Comparison of ENCODE assay signal across 2 cellular contexts in genomic region chr6:1821188-1822183, GRCh38.
TF ChIP-seq lines count a peak whose summit lies in the region.

No MANE protein-coding gene starts in this region.

TF ChIP-seq in IMR-90, 13 proteins besides CTCF, POLR2A, EP300 and RAD21:
- TF ChIP-seq MAFK (IDR thresholded peaks at IDR 0.05; ENCODE audit: low read depth, low read length) (no peak), CHD1 (IDR thresholded peaks at IDR 0.05; ENCODE audit: low read depth, low read length) (no peak), MAZ (IDR thresholded peaks at IDR 0.05; ENCODE audit: borderline replicate concordance, low read depth, low read length) (no peak), FOS (IDR thresholded peaks at IDR 0.05; ENCODE audit: low read depth, low read length) (no peak), RCOR1 (IDR thresholded peaks at IDR 0.05; ENCODE audit: insufficient replicate concordance, low read length) (no peak), CEBPB (IDR thresholded peaks at IDR 0.05; ENCODE audit: low read depth, low read length) (no peak), NFE2L2 (IDR thresholded peaks at IDR 0.05; ENCODE audit: low read depth, low read length) (no peak), BHLHE40 (IDR thresholded peaks at IDR 0.05; ENCODE audit: low read depth, low read length) (no peak), RFX5 (IDR thresholded peaks at IDR 0.05; ENCODE audit: low read depth, low read length) (no peak)
- TF ChIP-seq, protein P1, sequence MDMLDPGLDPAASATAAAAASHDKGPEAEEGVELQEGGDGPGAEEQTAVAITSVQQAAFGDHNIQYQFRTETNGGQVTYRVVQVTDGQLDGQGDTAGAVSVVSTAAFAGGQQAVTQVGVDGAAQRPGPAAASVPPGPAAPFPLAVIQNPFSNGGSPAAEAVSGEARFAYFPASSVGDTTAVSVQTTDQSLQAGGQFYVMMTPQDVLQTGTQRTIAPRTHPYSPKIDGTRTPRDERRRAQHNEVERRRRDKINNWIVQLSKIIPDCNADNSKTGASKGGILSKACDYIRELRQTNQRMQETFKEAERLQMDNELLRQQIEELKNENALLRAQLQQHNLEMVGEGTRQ (IDR thresholded peaks at IDR 0.05; ENCODE audit: low read depth, low read length) = no peak
- TF ChIP-seq, protein P2, sequence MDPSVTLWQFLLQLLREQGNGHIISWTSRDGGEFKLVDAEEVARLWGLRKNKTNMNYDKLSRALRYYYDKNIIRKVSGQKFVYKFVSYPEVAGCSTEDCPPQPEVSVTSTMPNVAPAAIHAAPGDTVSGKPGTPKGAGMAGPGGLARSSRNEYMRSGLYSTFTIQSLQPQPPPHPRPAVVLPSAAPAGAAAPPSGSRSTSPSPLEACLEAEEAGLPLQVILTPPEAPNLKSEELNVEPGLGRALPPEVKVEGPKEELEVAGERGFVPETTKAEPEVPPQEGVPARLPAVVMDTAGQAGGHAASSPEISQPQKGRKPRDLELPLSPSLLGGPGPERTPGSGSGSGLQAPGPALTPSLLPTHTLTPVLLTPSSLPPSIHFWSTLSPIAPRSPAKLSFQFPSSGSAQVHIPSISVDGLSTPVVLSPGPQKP (IDR thresholded peaks at IDR 0.05; ENCODE audit: borderline replicate concordance, low read depth, low read length) = no peak

TF ChIP-seq in GM12878, 131 proteins besides CTCF, POLR2A, EP300 and RAD21:
- TF ChIP-seq YY1 (IDR thresholded peaks at IDR 0.05; ENCODE audit: low read depth, low read length) = no peak
- peak in 1 of 2 experiments; percentile 27; a peak in 1 of 4 replicates for TF ChIP-seq ETV6 (conservative IDR thresholded peaks at IDR 0.05 in 1 of 2, IDR thresholded peaks at IDR 0.05 in 1 of 2; ENCODE audit: borderline replicate concordance in 1 of 2, low read depth in 1 of 2)
- no peak for TF ChIP-seq WRNIP1 (IDR thresholded peaks at IDR 0.05; ENCODE audit: borderline replicate concordance, low read depth, low read length)
- TF ChIP-seq CREM (IDR thresholded peaks at IDR 0.05; ENCODE audit: low read depth) = 0 out of 2 replicates have a peak, but pooled peaks have one; percentile 10
- no peak for TF ChIP-seq BHLHE40 (IDR thresholded peaks at IDR 0.05; ENCODE audit: borderline replicate concordance in 1 of 2, low read depth in 2 of 2, low read length in 1 of 2)
- no peak for TF ChIP-seq EZH2 (IDR thresholded peaks at IDR 0.05; ENCODE audit: borderline replicate concordance, control insufficient read depth, low read depth, low read length)
- TF ChIP-seq KLF5 (IDR thresholded peaks at IDR 0.05; ENCODE audit: partially characterized antibody) = no peak
- no peak for TF ChIP-seq IRF4 (IDR thresholded peaks at IDR 0.05; ENCODE audit: low read depth, low read length)
- TF ChIP-seq RFX5 (IDR thresholded peaks at IDR 0.05; ENCODE audit: low read depth, low read length) = no peak
- TF ChIP-seq, protein P3, sequence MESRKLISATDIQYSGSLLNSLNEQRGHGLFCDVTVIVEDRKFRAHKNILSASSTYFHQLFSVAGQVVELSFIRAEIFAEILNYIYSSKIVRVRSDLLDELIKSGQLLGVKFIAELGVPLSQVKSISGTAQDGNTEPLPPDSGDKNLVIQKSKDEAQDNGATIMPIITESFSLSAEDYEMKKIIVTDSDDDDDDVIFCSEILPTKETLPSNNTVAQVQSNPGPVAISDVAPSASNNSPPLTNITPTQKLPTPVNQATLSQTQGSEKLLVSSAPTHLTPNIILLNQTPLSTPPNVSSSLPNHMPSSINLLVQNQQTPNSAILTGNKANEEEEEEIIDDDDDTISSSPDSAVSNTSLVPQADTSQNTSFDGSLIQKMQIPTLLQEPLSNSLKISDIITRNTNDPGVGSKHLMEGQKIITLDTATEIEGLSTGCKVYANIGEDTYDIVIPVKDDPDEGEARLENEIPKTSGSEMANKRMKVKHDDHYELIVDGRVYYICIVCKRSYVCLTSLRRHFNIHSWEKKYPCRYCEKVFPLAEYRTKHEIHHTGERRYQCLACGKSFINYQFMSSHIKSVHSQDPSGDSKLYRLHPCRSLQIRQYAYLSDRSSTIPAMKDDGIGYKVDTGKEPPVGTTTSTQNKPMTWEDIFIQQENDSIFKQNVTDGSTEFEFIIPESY (IDR thresholded peaks at IDR 0.05) = no peak
- no peak for TF ChIP-seq RELA (IDR thresholded peaks at IDR 0.05; ENCODE audit: borderline replicate concordance, partially characterized antibody)
- TF ChIP-seq NR2F1 (conservative IDR thresholded peaks at IDR 0.05) = no peak
- TF ChIP-seq NFIC (IDR thresholded peaks at IDR 0.05; ENCODE audit: low read depth, low read length) = peak; percentile 21; the same call in 1 of the 2 replicates
- no peak for TF ChIP-seq BACH1 (IDR thresholded peaks at IDR 0.05; ENCODE audit: borderline replicate concordance)
- TF ChIP-seq, protein P1 (IDR thresholded peaks at IDR 0.05; ENCODE audit: borderline replicate concordance, low read depth, low read length) = no peak
